14 cellular contexts compared by ENCODE assay signal in genomic region chrY:10666785-10667184, GRCh38.
"Had no signal": no experiment of that assay in that cellular context is flagged by ENCODE, and none has a peak within 500 bp of the region (broad histone marks: within the 10 kb centered on the region; RNA-seq: fewer than 3 reads in every experiment).

No MANE protein-coding gene starts in this region.

- H3K27me3 Mint-ChIP-seq: activated naive CD8-positive, alpha-beta T cell treated with anti-CD3 and anti-CD28 coated beads for 36 hours; naive thymus-derived CD8-positive, alpha-beta T cell; stimulated activated naive B cell treated with anti-CD40 and anti-IgM and Interleukin-4, amounts not matched to agents 10 μg/mL and 1 μg/mL and 100 μg/mL, for 72 hours had no signal

- H3K9me3 ChIP-seq: SJCRH30, tibial artery had no signal

- H3K4me1 Mint-ChIP-seq: activated naive CD8-positive, alpha-beta T cell treated with anti-CD3 and anti-CD28 coated beads for 36 hours; stimulated activated naive B cell treated with anti-CD40 and anti-IgM and Interleukin-4, amounts not matched to agents 10 μg/mL and 1 μg/mL and 100 μg/mL, for 72 hours had no signal

- H3K4me3 Mint-ChIP-seq: activated naive CD8-positive, alpha-beta T cell treated with anti-CD3 and anti-CD28 coated beads for 36 hours; naive thymus-derived CD8-positive, alpha-beta T cell; stimulated activated naive B cell treated with anti-CD40 and anti-IgM and Interleukin-4, amounts not matched to agents 10 μg/mL and 1 μg/mL and 100 μg/mL, for 72 hours had no signal

- H3K4me1 ChIP-seq: parathyroid adenoma, SJCRH30, tibial artery had no signal

- H3K79me2 ChIP-seq: parathyroid adenoma had no signal

- H3K9ac ChIP-seq: parathyroid adenoma had no signal

- H3K36me3 ChIP-seq: SJCRH30, tibial artery had no signal

- DNase-seq: activated CD4-positive, alpha-beta T cell treated with anti-CD3 and anti-CD28 coated beads, Interleukin-2, amount 50 U/mL, for 1 hour; activated CD8-positive, alpha-beta memory T cell treated with anti-CD3 and anti-CD28 coated beads for 24 hours; activated naive CD8-positive, alpha-beta T cell treated with anti-CD3 and anti-CD28 coated beads for 36 hours; amygdala; cerebellar nuclear complex; effector CD8-positive, alpha-beta T cell; naive thymus-derived CD8-positive, alpha-beta T cell; SJCRH30; stimulated activated CD4-positive, alpha-beta T cell treated with anti-CD3 and anti-CD28 coated beads, Interleukin-2, amount 100 ng/mL, for 48 hours; stimulated activated naive B cell treated with anti-CD40 and anti-IgM and Interleukin-4, amounts not matched to agents 10 μg/mL and 1 μg/mL and 100 μg/mL, for 72 hours; SW 1271; tibial artery had no signal

- H3K27ac ChIP-seq: epithelial cell of prostate, parathyroid adenoma, SJCRH30, tibial artery had no signal

- ATAC-seq: naive thymus-derived CD8-positive, alpha-beta T cell; stimulated activated naive B cell treated with anti-CD40 and anti-IgM and Interleukin-4, amounts not matched to agents 10 μg/mL and 1 μg/mL and 100 μg/mL, for 72 hours had no signal

- H3K27ac Mint-ChIP-seq: activated naive CD8-positive, alpha-beta T cell treated with anti-CD3 and anti-CD28 coated beads for 36 hours; naive thymus-derived CD8-positive, alpha-beta T cell; stimulated activated naive B cell treated with anti-CD40 and anti-IgM and Interleukin-4, amounts not matched to agents 10 μg/mL and 1 μg/mL and 100 μg/mL, for 72 hours had no signal

- H3K27me3 ChIP-seq: SJCRH30, tibial artery had no signal

- H3K4me3 ChIP-seq: SJCRH30, tibial artery had no signal

- H2AFZ ChIP-seq: parathyroid adenoma had no signal
